Comparison of ENCODE assay signal across 24 cellular contexts in genomic region chr2:25237764-25238163, GRCh38.
"Had no signal": no experiment of that assay in that cellular context is flagged by ENCODE, and none has a peak within 500 bp of the region (broad histone marks: within the 10 kb centered on the region; RNA-seq: fewer than 3 reads in every experiment).

No MANE protein-coding gene starts in this region.

- H3K4me3 ChIP-seq: ascending aorta, K562, SK-N-MC had no signal

- H3K27ac ChIP-seq: ascending aorta, SK-N-MC, VCaP had no signal

- H3K4me3 Mint-ChIP-seq: activated CD4-positive, alpha-beta memory T cell treated with anti-CD3 and anti-CD28 coated beads for 36 hours; activated CD4-positive, alpha-beta T cell treated with anti-CD3 and anti-CD28 coated beads, Interleukin-2, amount 10 ng/mL, durations not matched to agents 7 days and 5 days; activated naive CD8-positive, alpha-beta T cell treated with anti-CD3 and anti-CD28 coated beads, Interleukin-2, amount 50 U/mL, for 24 hours; activated T-helper 17 cell treated with anti-CD3 and anti-CD28 coated beads, Interleukin-2, amount 50 U/mL, for 72 hours; brain; T-cell had no signal

- H3K4me1 Mint-ChIP-seq: activated CD4-positive, alpha-beta T cell treated with anti-CD3 and anti-CD28 coated beads, Interleukin-2, amount 10 ng/mL, durations not matched to agents 7 days and 5 days; brain; T-cell had no signal

- H3K27me3 Mint-ChIP-seq: activated CD4-positive, alpha-beta memory T cell treated with anti-CD3 and anti-CD28 coated beads for 36 hours; activated CD4-positive, alpha-beta T cell treated with anti-CD3 and anti-CD28 coated beads, Interleukin-2, amount 10 ng/mL, durations not matched to agents 7 days and 5 days; activated naive CD8-positive, alpha-beta T cell treated with anti-CD3 and anti-CD28 coated beads, Interleukin-2, amount 50 U/mL, for 24 hours; activated T-helper 17 cell treated with anti-CD3 and anti-CD28 coated beads, Interleukin-2, amount 50 U/mL, for 72 hours; brain; T-cell had no signal

- ATAC-seq: activated naive CD8-positive, alpha-beta T cell treated with anti-CD3 and anti-CD28 coated beads, Interleukin-2, amount 50 U/mL, for 24 hours; activated T-helper 17 cell treated with anti-CD3 and anti-CD28 coated beads, Interleukin-2, amount 50 U/mL, for 72 hours; K562; PC-3; T-cell had no signal

- H3K27me3 ChIP-seq: ascending aorta had no signal

- DNase-seq: activated CD4-positive, alpha-beta memory T cell treated with anti-CD3 and anti-CD28 coated beads for 36 hours; activated CD4-positive, alpha-beta T cell treated with anti-CD3 and anti-CD28 coated beads, Interleukin-2, amount 10 ng/mL, durations not matched to agents 7 days and 5 days; activated CD4-positive, CD25-positive, alpha-beta regulatory T cell; activated gamma-delta T cell; activated naive CD4-positive, alpha-beta T cell treated with anti-CD3 and anti-CD28 coated beads, Interleukin-2, amount 50 U/mL, for 16 hours; activated naive CD8-positive, alpha-beta T cell treated with anti-CD3 and anti-CD28 coated beads, Interleukin-2, amount 50 U/mL, for 24 hours; activated T-cell treated with anti-CD3 and anti-CD28 coated beads for 4 hours; activated T-cell treated with anti-CD3 and anti-CD28 coated beads, Interleukin-2, amount 50 U/mL, for 48 hours; amniotic stem cell; Karpas-422; MM.1S; NCI-H1105 treated with DMSO at 0.1 percent for 48 hours; NCI-H1436 treated with DMSO at 0.1 percent for 48 hours; NCI-H187; NCI-H2081; NCI-H510A treated with DMSO at 0.1 percent for 48 hours; PC-3; T-cell had no signal

- H3K4me1 ChIP-seq: ascending aorta had no signal

- H3K27ac Mint-ChIP-seq: activated CD4-positive, alpha-beta memory T cell treated with anti-CD3 and anti-CD28 coated beads for 36 hours; activated CD4-positive, alpha-beta T cell treated with anti-CD3 and anti-CD28 coated beads, Interleukin-2, amount 10 ng/mL, durations not matched to agents 7 days and 5 days; activated naive CD8-positive, alpha-beta T cell treated with anti-CD3 and anti-CD28 coated beads, Interleukin-2, amount 50 U/mL, for 24 hours; activated T-helper 17 cell treated with anti-CD3 and anti-CD28 coated beads, Interleukin-2, amount 50 U/mL, for 72 hours had no signal

- H3K9me3 ChIP-seq: ascending aorta had no signal

- H3K9me3 Mint-ChIP-seq: activated CD4-positive, alpha-beta memory T cell treated with anti-CD3 and anti-CD28 coated beads for 36 hours; activated CD4-positive, alpha-beta T cell treated with anti-CD3 and anti-CD28 coated beads, Interleukin-2, amount 10 ng/mL, durations not matched to agents 7 days and 5 days; activated naive CD8-positive, alpha-beta T cell treated with anti-CD3 and anti-CD28 coated beads, Interleukin-2, amount 50 U/mL, for 24 hours; activated T-helper 17 cell treated with anti-CD3 and anti-CD28 coated beads, Interleukin-2, amount 50 U/mL, for 72 hours; brain; T-cell had no signal
